Comparison of ENCODE assay signal across 1 cellular context in the genomic region with DNA sequence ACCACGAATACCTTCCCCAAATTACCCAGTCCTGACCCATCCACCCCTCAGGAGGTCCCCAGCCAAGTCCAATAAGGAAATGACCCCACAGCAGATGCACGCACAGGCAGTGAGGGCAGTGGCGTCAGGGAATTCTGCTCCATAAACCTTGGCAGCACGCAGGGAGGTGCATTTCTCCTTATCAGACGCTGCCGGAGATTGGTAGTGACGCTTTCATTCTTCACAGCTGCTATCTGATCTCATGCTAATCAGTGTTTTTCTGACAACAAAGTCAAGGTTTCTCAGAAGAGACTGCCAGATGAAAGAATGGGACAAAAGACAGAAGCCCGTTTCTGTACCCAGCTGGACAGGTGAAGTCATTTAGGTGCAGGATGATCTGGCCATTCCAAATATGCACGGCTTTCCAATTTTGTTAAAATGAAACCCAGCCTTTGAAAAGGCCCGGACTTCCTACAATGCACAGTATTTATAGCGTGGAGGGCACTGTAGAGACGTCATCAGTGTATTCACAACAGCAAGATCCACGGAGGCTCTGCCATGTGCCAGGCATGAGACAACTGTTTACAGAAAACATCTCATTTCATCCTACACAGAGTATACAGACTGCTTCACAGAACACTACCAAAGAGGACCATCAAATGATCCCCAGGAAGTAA.
TF ChIP-seq lines count a peak whose summit lies in the region.

No MANE protein-coding gene starts in this region.

TF ChIP-seq in WTC11, 78 proteins besides CTCF, POLR2A, EP300 and RAD21:
- no peak for TF ChIP-seq ESRRA (CRISPR knock-in tag; IDR thresholded peaks at IDR 0.05; ENCODE audit: borderline replicate concordance)
- no peak for TF ChIP-seq ZNF423 (CRISPR knock-in tag; IDR thresholded peaks at IDR 0.05)
- TF ChIP-seq ZNF317 (CRISPR knock-in tag; IDR thresholded peaks at IDR 0.05; ENCODE audit: borderline replicate concordance, low read depth), result no peak
- TF ChIP-seq STAT6 (CRISPR knock-in tag; conservative IDR thresholded peaks at IDR 0.05; ENCODE audit: low read depth), result no peak
